In the genomic region with DNA sequence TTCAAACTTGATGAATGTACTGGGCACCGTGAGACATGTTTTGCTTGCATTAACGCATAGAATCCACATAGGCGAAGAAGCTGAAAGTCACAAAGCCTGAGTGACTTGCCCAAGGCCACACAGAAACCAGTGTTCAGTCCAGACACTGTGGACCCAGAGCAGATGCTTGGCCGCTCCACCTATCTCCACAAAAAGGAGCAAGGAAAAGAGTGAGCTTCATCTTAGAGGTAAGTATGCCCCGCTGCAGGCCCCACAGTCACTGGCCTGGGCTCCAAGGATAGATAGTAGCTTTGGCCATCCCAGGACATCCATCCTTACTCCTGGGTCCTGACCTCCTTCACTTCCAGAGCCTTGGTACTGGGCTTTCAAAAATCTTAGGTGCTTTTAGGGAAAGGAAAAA, we compare ENCODE assay signal across 22 cellular contexts.
"Had no signal": no experiment of that assay in that cellular context is flagged by ENCODE, and none has a peak within 500 bp of the region (broad histone marks: within the 10 kb centered on the region; RNA-seq: fewer than 3 reads in every experiment).

No MANE protein-coding gene starts in this region.

- H3K27ac ChIP-seq: dorsolateral prefrontal cortex, epithelial cell of prostate, esophagus muscularis mucosa, heart right ventricle, left ventricle myocardium inferior, lower lobe of right lung, right atrium auricular region, suprapubic skin, thyroid gland, vagina had no signal

- ATAC-seq: gastrocnemius medialis, heart right ventricle, left cardiac atrium, lower lobe of right lung had no signal

- H3K27ac Mint-ChIP-seq: memory B cell, naive B cell, type B pancreatic cell had no signal

- H3K27me3 Mint-ChIP-seq: type B pancreatic cell had no signal

- H3K36me3 ChIP-seq: esophagus muscularis mucosa, gastrocnemius medialis, heart right ventricle, left ventricle myocardium inferior, lower lobe of right lung, right atrium auricular region, suprapubic skin, thyroid gland, vagina had no signal

- H3K9me3 Mint-ChIP-seq: memory B cell, naive B cell, nephron, type B pancreatic cell had no signal

- H3K36me3 Mint-ChIP-seq: memory B cell, type B pancreatic cell had no signal

- H3K4me1 Mint-ChIP-seq: memory B cell, naive B cell had no signal

- H3K9me3 ChIP-seq: esophagus muscularis mucosa, gastrocnemius medialis, heart right ventricle, left ventricle myocardium inferior, lower lobe of right lung, right atrium auricular region, suprapubic skin, thyroid gland, vagina had no signal

- H3K4me3 ChIP-seq: dorsolateral prefrontal cortex, esophagus muscularis mucosa, gastrocnemius medialis, heart right ventricle, left ventricle myocardium inferior, lower lobe of right lung, right atrium auricular region, suprapubic skin, thyroid gland, vagina had no signal

- H3K27me3 ChIP-seq: dorsolateral prefrontal cortex, esophagus muscularis mucosa, gastrocnemius medialis, heart right ventricle, right atrium auricular region, suprapubic skin, thyroid gland, vagina had no signal

- H3K4me3 Mint-ChIP-seq: memory B cell, naive B cell, nephron, type B pancreatic cell had no signal

- DNase-seq: cortex of kidney; effector memory CD4-positive, alpha-beta T cell; gastrocnemius medialis; heart right ventricle; hypothalamus; left cardiac atrium; left ventricle myocardium inferior; lower lobe of right lung; naive B cell; small intestine; stimulated activated CD4-positive, alpha-beta T cell treated with anti-CD3 and anti-CD28 coated beads, Interleukin-2, amount 100 ng/mL, for 48 hours; stimulated activated naive CD4-positive, alpha-beta T cell treated with Interleukin-2 at 50 U/mL for 16 hours; thyroid gland had no signal
